Comparison of ENCODE assay signal across 37 cellular contexts in the genomic region with DNA sequence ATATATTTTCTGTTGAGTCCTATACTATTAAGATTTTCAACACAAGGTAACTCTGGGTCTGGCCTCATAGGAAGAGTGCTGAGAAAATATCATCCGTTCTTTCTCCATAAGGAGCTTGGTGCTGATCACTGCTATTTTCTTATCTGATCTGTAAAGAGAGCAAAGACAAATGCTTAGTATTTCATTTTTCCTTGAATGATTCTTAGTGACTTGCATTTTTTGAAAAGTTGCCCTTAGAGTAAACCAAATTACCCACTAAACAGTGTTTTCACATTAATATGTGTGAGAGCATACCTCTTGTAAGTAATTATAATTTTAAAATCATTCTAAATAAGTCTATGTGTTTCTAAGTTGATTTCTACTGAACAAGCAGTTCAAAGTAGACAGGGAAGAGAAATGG.
"Had no signal": no experiment of that assay in that cellular context is flagged by ENCODE, and none has a peak within 500 bp of the region (broad histone marks: within the 10 kb centered on the region; RNA-seq: fewer than 3 reads in every experiment).

No MANE protein-coding gene starts in this region.

- H3K4me3 ChIP-seq: adrenal gland, breast epithelium, coronary artery, dorsolateral prefrontal cortex, esophagus muscularis mucosa, gastrocnemius medialis, heart left ventricle had no signal

- H3K9me3 ChIP-seq: breast epithelium, esophagus muscularis mucosa, gastrocnemius medialis, heart left ventricle had no signal

- H3K27me3 ChIP-seq: adrenal gland, breast epithelium, dorsolateral prefrontal cortex, esophagus muscularis mucosa, gastrocnemius medialis, heart left ventricle had no signal

- H3K4me3 Mint-ChIP-seq: activated B cell treated with CpG ODN at 0.5 μM for 24 hours; activated CD8-positive, alpha-beta memory T cell treated with anti-CD3 and anti-CD28 coated beads, Interleukin-2, amount 10 ng/mL, durations not matched to agents 7 days and 5 days; activated CD8-positive, alpha-beta T cell treated with anti-CD3 and anti-CD28 coated beads, Interleukin-2, amount 10 ng/mL, durations not matched to agents 7 days and 5 days; activated naive CD4-positive, alpha-beta T cell treated with anti-CD3 and anti-CD28 coated beads for 36 hours; activated naive CD4-positive, alpha-beta T cell treated with anti-CD3 and anti-CD28 coated beads, Interleukin-2, amount 50 U/mL, for 24 hours; activated naive CD8-positive, alpha-beta T cell treated with anti-CD3 and anti-CD28 coated beads for 36 hours; activated naive CD8-positive, alpha-beta T cell treated with anti-CD3 and anti-CD28 coated beads, Interleukin-2, amount 50 U/mL, for 24 hours; activated T-helper 1 cell treated with anti-CD3 and anti-CD28 coated beads, Interleukin-12 subunit alpha, Interleukin-12 subunit beta, Interleukin-2, Interleukin-4 antibody, amounts not matched to agents 30 ng/mL and 10 ng/mL and 1 ng/mL, durations not matched to agents 14 hours and 24 hours and 36 hours; brain; central memory CD8-positive, alpha-beta T cell; dendritic cell treated with granulocyte-macrophage colony-stimulating factor and Interleukin-4, amounts not matched to agents 40 ng/mL and 50 ng/mL, for 4 days; T-helper 17 cell; T-helper 2 cell treated with Interferon-gamma antibody and Interleukin-4, amounts not matched to agents 5 μg/mL and 100 μg/mL, for 36 hours had no signal

- H3K4me1 Mint-ChIP-seq: activated B cell treated with CpG ODN at 0.5 μM for 24 hours; activated naive CD4-positive, alpha-beta T cell treated with anti-CD3 and anti-CD28 coated beads, Interleukin-2, amount 50 U/mL, for 24 hours; activated naive CD8-positive, alpha-beta T cell treated with anti-CD3 and anti-CD28 coated beads, Interleukin-2, amount 50 U/mL, for 24 hours; brain; central memory CD8-positive, alpha-beta T cell; T-helper 17 cell had no signal

- H3K9me3 Mint-ChIP-seq: activated B cell treated with CpG ODN at 0.5 μM for 24 hours; activated naive CD4-positive, alpha-beta T cell treated with anti-CD3 and anti-CD28 coated beads for 36 hours; activated naive CD4-positive, alpha-beta T cell treated with anti-CD3 and anti-CD28 coated beads, Interleukin-2, amount 50 U/mL, for 24 hours; activated naive CD8-positive, alpha-beta T cell treated with anti-CD3 and anti-CD28 coated beads for 36 hours; activated naive CD8-positive, alpha-beta T cell treated with anti-CD3 and anti-CD28 coated beads, Interleukin-2, amount 50 U/mL, for 24 hours; activated T-helper 1 cell treated with anti-CD3 and anti-CD28 coated beads, Interleukin-12 subunit alpha, Interleukin-12 subunit beta, Interleukin-2, Interleukin-4 antibody, amounts not matched to agents 30 ng/mL and 10 ng/mL and 1 ng/mL, durations not matched to agents 14 hours and 24 hours and 36 hours; activated T-helper 2 cell treated with anti-CD3 and anti-CD28 coated beads, Interferon-gamma antibody, Interleukin-2, Interleukin-4, amounts not matched to agents 10 μg/mL and 5 μg/mL and 100 μg/mL, durations not matched to agents 14 hours and 24 hours and 36 hours; brain; central memory CD8-positive, alpha-beta T cell; dendritic cell treated with granulocyte-macrophage colony-stimulating factor and Interleukin-4, amounts not matched to agents 40 ng/mL and 50 ng/mL, for 4 days; T-helper 2 cell treated with Interferon-gamma antibody and Interleukin-4, amounts not matched to agents 5 μg/mL and 100 μg/mL, for 36 hours had no signal

- DNase-seq: activated B cell treated with CpG ODN at 0.5 μM for 24 hours; activated CD4-positive, alpha-beta T cell treated with anti-CD3 and anti-CD28 coated beads for 48 hours; activated CD4-positive, alpha-beta T cell treated with anti-CD3 and anti-CD28 coated beads, Interleukin-2, amount 50 U/mL, for 1 hour; activated CD4-positive, alpha-beta T cell treated with anti-CD3 and anti-CD28 coated beads, Interleukin-2, amount 50 U/mL, for 48 hours; activated CD8-positive, alpha-beta memory T cell treated with anti-CD3 and anti-CD28 coated beads, Interleukin-2, amount 10 ng/mL, durations not matched to agents 7 days and 5 days; activated CD8-positive, alpha-beta memory T cell treated with anti-CD3 and anti-CD28 coated beads, Interleukin-2, amount 50 U/mL, for 4 hours; activated CD8-positive, alpha-beta T cell treated with anti-CD3 and anti-CD28 coated beads, Interleukin-2, amount 10 ng/mL, durations not matched to agents 7 days and 5 days; activated effector memory CD4-positive, alpha-beta T cell treated with anti-CD3 and anti-CD28 coated beads, Interleukin-2, amount 50 U/mL, for 16 hours; activated naive CD4-positive, alpha-beta T cell treated with anti-CD3 and anti-CD28 coated beads for 36 hours; activated naive CD8-positive, alpha-beta T cell treated with anti-CD3 and anti-CD28 coated beads for 36 hours; activated naive CD8-positive, alpha-beta T cell treated with anti-CD3 and anti-CD28 coated beads, Interleukin-2, amount 50 U/mL, for 24 hours; activated T-cell treated with anti-CD3 and anti-CD28 coated beads, Interleukin-2, amount 50 U/mL, for 1 hour; activated T-cell treated with anti-CD3 and anti-CD28 coated beads, Interleukin-2, amount 50 U/mL, for 48 hours; adrenal gland; amygdala; aorta; dorsolateral prefrontal cortex; effector memory CD4-positive, alpha-beta T cell; foreskin keratinocyte; gastrocnemius medialis; glutamatergic neuron; heart left ventricle; T-helper 1 cell; T-helper 17 cell; T1000; WERI-Rb-1 had no signal

- H3K4me1 ChIP-seq: adrenal gland, breast epithelium, esophagus muscularis mucosa, foreskin keratinocyte, gastrocnemius medialis, heart left ventricle had no signal

- H3K27ac ChIP-seq: adrenal gland, breast epithelium, coronary artery, dorsolateral prefrontal cortex, esophagus muscularis mucosa, foreskin keratinocyte, gastrocnemius medialis, heart left ventricle, WERI-Rb-1 had no signal

- H3K27me3 Mint-ChIP-seq: activated CD8-positive, alpha-beta memory T cell treated with anti-CD3 and anti-CD28 coated beads, Interleukin-2, amount 10 ng/mL, durations not matched to agents 7 days and 5 days; activated naive CD4-positive, alpha-beta T cell treated with anti-CD3 and anti-CD28 coated beads, Interleukin-2, amount 50 U/mL, for 24 hours; activated naive CD8-positive, alpha-beta T cell treated with anti-CD3 and anti-CD28 coated beads for 36 hours; activated naive CD8-positive, alpha-beta T cell treated with anti-CD3 and anti-CD28 coated beads, Interleukin-2, amount 50 U/mL, for 24 hours; central memory CD8-positive, alpha-beta T cell; T-helper 17 cell had no signal

- H3K27ac Mint-ChIP-seq: activated B cell treated with CpG ODN at 0.5 μM for 24 hours; activated CD8-positive, alpha-beta memory T cell treated with anti-CD3 and anti-CD28 coated beads, Interleukin-2, amount 10 ng/mL, durations not matched to agents 7 days and 5 days; activated CD8-positive, alpha-beta T cell treated with anti-CD3 and anti-CD28 coated beads, Interleukin-2, amount 10 ng/mL, durations not matched to agents 7 days and 5 days; activated naive CD4-positive, alpha-beta T cell treated with anti-CD3 and anti-CD28 coated beads for 36 hours; activated naive CD4-positive, alpha-beta T cell treated with anti-CD3 and anti-CD28 coated beads, Interleukin-2, amount 50 U/mL, for 24 hours; activated naive CD8-positive, alpha-beta T cell treated with anti-CD3 and anti-CD28 coated beads for 36 hours; activated naive CD8-positive, alpha-beta T cell treated with anti-CD3 and anti-CD28 coated beads, Interleukin-2, amount 50 U/mL, for 24 hours; activated T-helper 1 cell treated with anti-CD3 and anti-CD28 coated beads, Interleukin-12 subunit alpha, Interleukin-12 subunit beta, Interleukin-2, Interleukin-4 antibody, amounts not matched to agents 30 ng/mL and 10 ng/mL and 1 ng/mL, durations not matched to agents 14 hours and 24 hours and 36 hours; activated T-helper 2 cell treated with anti-CD3 and anti-CD28 coated beads, Interferon-gamma antibody, Interleukin-2, Interleukin-4, amounts not matched to agents 10 μg/mL and 5 μg/mL and 100 μg/mL, durations not matched to agents 14 hours and 24 hours and 36 hours; brain; dendritic cell treated with granulocyte-macrophage colony-stimulating factor and Interleukin-4, amounts not matched to agents 40 ng/mL and 50 ng/mL, for 4 days; T-helper 17 cell; T-helper 2 cell treated with Interferon-gamma antibody and Interleukin-4, amounts not matched to agents 5 μg/mL and 100 μg/mL, for 36 hours had no signal

- H3K36me3 ChIP-seq: adrenal gland, breast epithelium, esophagus muscularis mucosa, gastrocnemius medialis, heart left ventricle, WERI-Rb-1 had no signal

- ATAC-seq: activated CD4-positive, CD25-positive, alpha-beta regulatory T cell treated with anti-CD3 and anti-CD28 coated beads, Interleukin-2, amount 50 U/mL, for 24 hours; activated CD8-positive, alpha-beta memory T cell treated with anti-CD3 and anti-CD28 coated beads, Interleukin-2, amount 10 ng/mL, durations not matched to agents 7 days and 5 days; activated CD8-positive, alpha-beta T cell treated with anti-CD3 and anti-CD28 coated beads, Interleukin-2, amount 10 ng/mL, durations not matched to agents 7 days and 5 days; activated naive CD8-positive, alpha-beta T cell treated with anti-CD3 and anti-CD28 coated beads, Interleukin-2, amount 50 U/mL, for 24 hours; foreskin keratinocyte; gastrocnemius medialis; heart left ventricle; T-helper 17 cell had no signal

- H3K36me3 Mint-ChIP-seq: brain had no signal
